9 cellular contexts compared by ENCODE assay signal in the genomic region with DNA sequence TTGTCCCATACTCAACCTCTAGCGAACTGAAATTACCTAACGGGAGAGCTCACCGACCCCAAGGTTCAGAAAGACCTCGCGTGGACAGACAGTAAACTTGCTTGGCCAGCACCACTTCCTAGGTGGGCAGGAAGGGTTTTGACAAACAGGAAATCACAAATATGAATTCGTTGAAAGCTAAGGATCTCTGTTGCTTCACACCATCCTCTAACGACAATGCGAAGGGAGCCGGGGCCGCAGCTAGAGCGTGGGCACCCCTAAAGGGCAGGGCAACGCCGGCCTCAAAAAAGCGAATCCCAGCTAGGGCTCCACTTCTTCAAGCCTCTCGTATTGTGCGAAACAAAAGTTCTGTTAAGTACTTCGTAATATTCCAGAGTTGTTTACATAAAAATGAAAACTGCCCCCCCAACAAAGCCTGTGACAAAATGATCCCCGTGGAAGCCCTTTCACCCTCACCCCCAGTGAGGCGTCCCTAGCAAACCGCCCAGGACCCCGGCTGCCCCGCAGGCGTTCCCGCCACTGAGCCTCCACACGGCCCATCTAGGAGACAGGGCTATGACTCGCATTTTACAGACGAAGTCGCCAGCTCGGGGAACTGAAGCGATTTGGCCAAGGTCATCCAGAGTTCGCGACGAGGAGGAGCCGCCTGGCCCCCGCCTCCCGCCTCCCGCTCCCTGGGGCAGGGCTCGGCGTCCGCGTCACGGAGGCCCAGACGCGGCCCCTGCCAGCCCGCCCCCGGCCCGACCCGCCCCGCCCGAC. TPM values are rescaled to one million over a fixed set of nuclear protein-coding genes. Genes with fewer than 3 reads are reported as not detected.
DNase-seq lines count a peak whose midpoint lies in the region; ATAC-seq and TF ChIP-seq lines count a peak whose summit lies in the region.
"Had no signal": no experiment of that assay in that cellular context is flagged by ENCODE, and none has a peak within 500 bp of the region (broad histone marks: within the 10 kb centered on the region; RNA-seq: fewer than 3 reads in every experiment).

No MANE protein-coding gene starts in this region.

- peak overlapping the region; percentile 88 for H2AFZ ChIP-seq in PC-9

- peaks cover 46% of the 10 kb centered on the region for H3K79me2 ChIP-seq in PC-9 (ENCODE audit: low read depth)

- no peaks in the 10 kb centered on the region for H3K9me3 ChIP-seq in PC-9 (ENCODE audit: insufficient read depth, low read depth)
- no peaks in the 10 kb centered on the region for H3K9me3 ChIP-seq in naive thymus-derived CD4-positive, alpha-beta T cell (ENCODE audit: control insufficient read depth in 2 of 3, low read length in 3 of 3)

- no peaks in the 10 kb centered on the region for H3K9me2 ChIP-seq in PC-9 (ENCODE audit: insufficient read depth)

- peaks cover 26% of the 10 kb centered on the region for H3F3A ChIP-seq in PC-9 (ENCODE audit: insufficient read depth, low read depth)

- peak; percentile 76 for ATAC-seq in GM19351 (IDR thresholded peaks at IDR 0.05; ENCODE audit: unreplicated experiment)
- peak; percentile 75 for ATAC-seq in HG03460 (IDR thresholded peaks at IDR 0.05; ENCODE audit: unreplicated experiment)
- peak; percentile 89 to 92 for ATAC-seq in activated T-cell treated with anti-CD3 and anti-CD28 coated beads, Interleukin-2, amount 50 U/mL, for 72 hours (replicated peaks in 1 of 2)
- ATAC-seq in naive thymus-derived CD4-positive, alpha-beta T cell, result peak; percentile 90
- peak; percentile 93 for ATAC-seq in stimulated activated memory B cell treated with anti-CD40 and anti-IgM and Interleukin-4, amounts not matched to agents 10 μg/mL and 1 μg/mL and 100 μg/mL, for 72 hours

- H3K4me3 Mint-ChIP-seq in activated T-cell treated with anti-CD3 and anti-CD28 coated beads, Interleukin-2, amount 50 U/mL, for 72 hours, result peak overlapping the region; percentile 95 to 98
- H3K4me3 Mint-ChIP-seq in naive thymus-derived CD4-positive, alpha-beta T cell, result peak overlapping the region; percentile 88 to 96 (median 93)
- H3K4me3 Mint-ChIP-seq in stimulated activated memory B cell treated with anti-CD40 and anti-IgM and Interleukin-4, amounts not matched to agents 10 μg/mL and 1 μg/mL and 100 μg/mL, for 72 hours, result peak overlapping the region; percentile 92

- peak overlapping the region; percentile 93 for H3K4me2 ChIP-seq in PC-9

- no peaks in the 10 kb centered on the region; the same call in 1 of the 2 replicates for H4K20me1 ChIP-seq in PC-9 (ENCODE audit: insufficient read depth)

- intact Hi-C loops in PC-9 (cut with micrococcal nuclease; ENCODE audit: unreplicated experiment), result loop anchor here (1.0 to 10.0 kb wide), 3 partner anchors 28 to 125 kb away; a partner anchor contains a TSS
- intact Hi-C loops in naive thymus-derived CD4-positive, alpha-beta T cell (cut with micrococcal nuclease), result loop anchor here (1.0 to 10.0 kb wide), 20 partner anchors 20 to 1880 kb away; a partner anchor contains a TSS

- TF ChIP-seq CTCF in C4-2B (conservative IDR thresholded peaks at IDR 0.05), result no peak
- no peak for TF ChIP-seq CTCF in PC-9 (conservative IDR thresholded peaks at IDR 0.05)

- H3K27ac ChIP-seq in C4-2B (peak overlapping the region; percentile 76), PC-9 (peak overlapping the region; percentile 76)
- peak overlapping the region; percentile 90 for H3K27ac ChIP-seq in naive thymus-derived CD4-positive, alpha-beta T cell (ENCODE audit: low read depth, low read length)

- BruUV-seq in PC-9 (replicated peaks; lab: Mats Ljungman, UMichigan), result no TSS peak

- POLR2A ChIA-PET in PC-9 (lab: Charles Lee; ENCODE audit: unreplicated experiment), result interaction anchor here (0.5 to 1.2 kb wide), 6 partner anchors 20 to 521 kb away, joined by 5 to 16 read pairs (median 10); a partner anchor contains a TSS
- POLR2A ChIA-PET in naive thymus-derived CD4-positive, alpha-beta T cell (lab: Charles Lee), result interaction anchor here (0.7 to 2.7 kb wide), 10 partner anchors 8 to 476 kb away, joined by 3 to 15 read pairs (median 6); a partner anchor contains a TSS

- H3K4me3 ChIP-seq in PC-9, result peak overlapping the region; percentile 96
- peak overlapping the region; percentile 97 for H3K4me3 ChIP-seq in naive thymus-derived CD4-positive, alpha-beta T cell (ENCODE audit: low read length)

- peak overlapping the region; percentile 96 for H3K27ac Mint-ChIP-seq in activated T-cell treated with anti-CD3 and anti-CD28 coated beads, Interleukin-2, amount 50 U/mL, for 72 hours
- peak overlapping the region; percentile 87 to 95 (median 92) for H3K27ac Mint-ChIP-seq in naive thymus-derived CD4-positive, alpha-beta T cell
- peak overlapping the region; percentile 93 for H3K27ac Mint-ChIP-seq in stimulated activated memory B cell treated with anti-CD40 and anti-IgM and Interleukin-4, amounts not matched to agents 10 μg/mL and 1 μg/mL and 100 μg/mL, for 72 hours

- peaks cover 47% of the 10 kb centered on the region for H3K4me1 ChIP-seq in PC-9 (replicated peaks; ENCODE audit: insufficient read depth)
- peaks cover 18% of the 10 kb centered on the region in 2 donors for H3K4me1 ChIP-seq in naive thymus-derived CD4-positive, alpha-beta T cell (ENCODE audit: control insufficient read depth in 2 of 2, insufficient read depth in 2 of 2, low read length in 2 of 2)

- H3K4me1 Mint-ChIP-seq in activated T-cell treated with anti-CD3 and anti-CD28 coated beads, Interleukin-2, amount 50 U/mL, for 72 hours (ENCODE audit: low read depth), result peaks cover 47% of the 10 kb centered on the region
- H3K4me1 Mint-ChIP-seq in naive thymus-derived CD4-positive, alpha-beta T cell, result peaks cover 29 to 48% (median 40%) of the 10 kb centered on the region in 7 donors
- H3K4me1 Mint-ChIP-seq in stimulated activated memory B cell treated with anti-CD40 and anti-IgM and Interleukin-4, amounts not matched to agents 10 μg/mL and 1 μg/mL and 100 μg/mL, for 72 hours, result peaks cover 31% of the 10 kb centered on the region

- peak; percentile 86 to 92 for DNase-seq in PC-9
- DNase-seq in activated T-cell treated with anti-CD3 and anti-CD28 coated beads, Interleukin-2, amount 50 U/mL, for 72 hours, result peak; percentile 84 to 87
- DNase-seq in fibroblast of gingiva (ENCODE audit: low read depth), result peak; percentile 87
- DNase-seq in naive thymus-derived CD4-positive, alpha-beta T cell, result peak in 6 of 9 donors; percentile 10 to 83 (median 38)

- peaks cover 31% of the 10 kb centered on the region for H3K36me3 ChIP-seq in PC-9 (ENCODE audit: low read depth)
- peaks cover 0 to 12% (median 0%) of the 10 kb centered on the region in 3 experiments for H3K36me3 ChIP-seq in naive thymus-derived CD4-positive, alpha-beta T cell (ENCODE audit: control insufficient read depth in 2 of 3, insufficient read depth in 3 of 3, low read length in 3 of 3)

- no peaks in the 10 kb centered on the region for H3K27me3 ChIP-seq in PC-9 (ENCODE audit: insufficient read depth, low read depth)
- no peaks in the 10 kb centered on the region for H3K27me3 ChIP-seq in naive thymus-derived CD4-positive, alpha-beta T cell (ENCODE audit: control insufficient read depth in 2 of 2, insufficient read depth in 2 of 2, low read length in 2 of 2)

- CTCF ChIA-PET in PC-9 (lab: Charles Lee), result interaction anchor here (0.7 to 0.8 kb wide), 3 partner anchors 8 to 19 kb away, joined by 3 to 5 read pairs (median 3); no protein-coding TSS in a partner anchor
- CTCF ChIA-PET in naive thymus-derived CD4-positive, alpha-beta T cell (lab: Charles Lee), result interaction anchor here (0.7 to 1.5 kb wide), 4 partner anchors 18 to 126 kb away, joined by 3 to 4 read pairs (median 3); no protein-coding TSS in a partner anchor

- H3K9me3 Mint-ChIP-seq in activated T-cell treated with anti-CD3 and anti-CD28 coated beads, Interleukin-2, amount 50 U/mL, for 72 hours, result no peaks in the 10 kb centered on the region
- peaks cover 0 to 1% (median 0%) of the 10 kb centered on the region in 11 donors for H3K9me3 Mint-ChIP-seq in naive thymus-derived CD4-positive, alpha-beta T cell
- no peaks in the 10 kb centered on the region for H3K9me3 Mint-ChIP-seq in stimulated activated memory B cell treated with anti-CD40 and anti-IgM and Interleukin-4, amounts not matched to agents 10 μg/mL and 1 μg/mL and 100 μg/mL, for 72 hours

- H3K36me3 Mint-ChIP-seq in activated T-cell treated with anti-CD3 and anti-CD28 coated beads, Interleukin-2, amount 50 U/mL, for 72 hours (ENCODE audit: insufficient read depth in 2 of 2), result peaks cover 4 to 28% of the 10 kb centered on the region in 2 donors
- peaks cover 6 to 15% (median 11%) of the 10 kb centered on the region in 5 donors for H3K36me3 Mint-ChIP-seq in naive thymus-derived CD4-positive, alpha-beta T cell
- peaks cover 7% of the 10 kb centered on the region for H3K36me3 Mint-ChIP-seq in stimulated activated memory B cell treated with anti-CD40 and anti-IgM and Interleukin-4, amounts not matched to agents 10 μg/mL and 1 μg/mL and 100 μg/mL, for 72 hours

- H3K27me3 Mint-ChIP-seq in activated T-cell treated with anti-CD3 and anti-CD28 coated beads, Interleukin-2, amount 50 U/mL, for 72 hours (ENCODE audit: low read depth), result no peaks in the 10 kb centered on the region
- H3K27me3 Mint-ChIP-seq in naive thymus-derived CD4-positive, alpha-beta T cell, result peaks cover 0 to 10% (median 0%) of the 10 kb centered on the region in 5 donors
- no peaks in the 10 kb centered on the region for H3K27me3 Mint-ChIP-seq in stimulated activated memory B cell treated with anti-CD40 and anti-IgM and Interleukin-4, amounts not matched to agents 10 μg/mL and 1 μg/mL and 100 μg/mL, for 72 hours

RNA-seq across cellular contexts. Expression of a gene that starts 0.5 kb away (rescaled TPM):
- 52.0 and 53.8 TPM in 2 replicates for total RNA-seq in PC-9 (2021)
- 10 to 100 TPM; 59.8 to 66.9 TPM for total RNA-seq in activated T-cell treated with anti-CD3 and anti-CD28 coated beads, Interleukin-2, amount 50 U/mL, for 72 hours
- 10 to 100 TPM; 54.0 to 65.0 (median 55.9) TPM for total RNA-seq in naive thymus-derived CD4-positive, alpha-beta T cell
- 10 to 100 TPM; 13.5 to 22.7 TPM for polyA plus RNA-seq in naive thymus-derived CD4-positive, alpha-beta T cell

RNA-seq across cellular contexts. Expression of a gene that starts 5.0 kb away (rescaled TPM):
- 0.09 TPM in 1 of 2 replicates, not detected in the other for total RNA-seq in PC-9 (2021)
- not detected for total RNA-seq in activated T-cell treated with anti-CD3 and anti-CD28 coated beads, Interleukin-2, amount 50 U/mL, for 72 hours
- not detected for total RNA-seq in naive thymus-derived CD4-positive, alpha-beta T cell
- under 1 TPM in 1 of 2 donors, not detected in 1; 0.02 TPM for polyA plus RNA-seq in naive thymus-derived CD4-positive, alpha-beta T cell
- total RNA-seq: glomerular endothelial cell had no signal

Comparison
In these comparisons a context has a peak if more than half of its experiments do, and no peak if none do; other contexts are left out.
1. Peak in every context shown above with its lines: DNase-seq, ATAC-seq, H3K4me3 ChIP-seq and H3K27ac ChIP-seq.
2. DNase-seq: peak in every context shown above with its lines; median percentile 89 in PC-9; 87 in fibroblast of gingiva; 86 in activated T-cell treated with anti-CD3 and anti-CD28 coated beads, Interleukin-2, amount 50 U/mL, for 72 hours; 38 in naive thymus-derived CD4-positive, alpha-beta T cell.